8 cellular contexts compared by ENCODE assay signal in genomic region chr5:154478224-154478565, GRCh38. TPM values are rescaled to one million over a fixed set of nuclear protein-coding genes. Genes with fewer than 3 reads are reported as not detected.
DNase-seq lines count a peak whose midpoint lies in the region; ATAC-seq and TF ChIP-seq lines count a peak whose summit lies in the region.

TSS of gene HAND1 (minus strand) at chr5:154478227. CDS start at chr5:154478008, 219 bp downstream.

- ATAC-seq in esophagus mucosa (peak; percentile 33), omental fat pad (ENCODE audit: low FRiP score) (peak; percentile 83), HG03097 (IDR thresholded peaks at IDR 0.05; ENCODE audit: low FRiP score, unreplicated experiment) (no peak), GM21786 (IDR thresholded peaks at IDR 0.05; ENCODE audit: unreplicated experiment) (no peak), HG03571 (IDR thresholded peaks at IDR 0.05; ENCODE audit: unreplicated experiment) (no peak)

- TF ChIP-seq CTCF in omental fat pad (IDR thresholded peaks at IDR 0.05) = no peak

- DNase-seq in H4 (ENCODE audit: low spot score) (peak; percentile 29), NCI-H748 (lab: John Stamatoyannopoulos, UW; ENCODE audit: unreplicated experiment) (peak; percentile 85), omental fat pad (ENCODE audit: low spot score) (no peak), NCI-H1048 (lab: John Stamatoyannopoulos, UW) (no peak)

RNA-seq across cellular contexts. Expression of gene HAND1, which starts in this region (rescaled TPM):
- 0.29 TPM in 1 of 2 replicates, not detected in the other for total RNA-seq in H4 (2014; rRNA removed; shearing (Covaris generic))
- not detected for total RNA-seq in esophagus mucosa
- 1 to 10 TPM in 1 of 4 donors, under 1 TPM in 1, not detected in 2; 0.25 to 1.7 TPM for total RNA-seq in omental fat pad

Comparison
In these comparisons a context has a peak if more than half of its experiments do, and no peak if none do; other contexts are left out.
1. Peak in DNase-seq in H4; RNA of the gene not detected or under 1 TPM.
2. Peak in ATAC-seq in esophagus mucosa; RNA of the gene not detected or under 1 TPM.